In the genomic region with DNA sequence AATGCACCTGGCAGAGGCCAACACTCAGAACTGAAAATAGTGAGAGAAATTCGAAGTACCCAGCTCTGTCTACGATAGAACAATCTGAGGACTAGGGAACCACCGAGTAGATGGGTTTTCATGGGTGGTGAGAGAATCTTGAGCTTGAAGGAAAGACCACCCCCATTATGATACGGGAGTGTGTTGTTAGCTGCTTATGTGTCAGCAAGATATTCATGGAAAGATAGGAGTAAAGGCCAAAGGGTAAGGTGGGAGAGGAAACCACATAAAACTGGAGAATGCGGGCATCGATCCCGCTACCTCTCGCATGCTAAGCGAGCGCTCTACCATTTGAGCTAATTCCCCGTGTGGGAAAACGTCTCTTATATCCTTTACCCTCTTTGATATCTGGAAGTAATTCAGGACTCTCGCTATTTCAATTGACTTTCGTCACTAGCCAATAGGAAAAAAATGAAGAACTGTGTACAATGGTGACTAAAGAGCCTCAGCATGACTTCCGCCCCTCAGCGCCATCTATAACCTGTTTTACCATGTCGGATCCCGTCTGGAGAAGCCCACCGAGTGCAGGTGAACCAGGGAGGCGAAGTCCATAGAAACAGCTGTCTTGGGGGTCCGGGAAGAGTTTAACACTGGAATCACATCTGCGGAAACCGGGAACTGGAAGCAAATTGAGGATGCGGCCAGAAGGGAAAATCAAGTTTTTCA, we compare ENCODE assay signal across 8 cellular contexts. TPM values are rescaled to one million over a fixed set of nuclear protein-coding genes. Genes with fewer than 3 reads are reported as not detected.
DNase-seq lines count a peak whose midpoint lies in the region; ATAC-seq and TF ChIP-seq lines count a peak whose summit lies in the region.

No MANE protein-coding gene starts in this region.

- H3K27me3 ChIP-seq in SU-DHL-6 (ENCODE audit: low read length) (no peaks in the 10 kb centered on the region), spleen (replicated peaks in 1 of 7) (peaks cover 0 to 12% (median 0%) of the 10 kb centered on the region in 7 donors)

- H3K27ac ChIP-seq in SU-DHL-6 (ENCODE audit: low read depth, low read length) (no peak overlapping the region), spleen (peak overlapping the region; percentile 10 to 77 (median 62))

- H3K9me3 ChIP-seq in SU-DHL-6 (ENCODE audit: insufficient read depth, low read length), result no peaks in the 10 kb centered on the region
- H3K9me3 ChIP-seq in spleen, result no peaks in the 10 kb centered on the region

- H3K79me2 ChIP-seq in SU-DHL-6 (ENCODE audit: insufficient read depth, low read length), result no peaks in the 10 kb centered on the region

- no peaks in the 10 kb centered on the region for H4K20me1 ChIP-seq in SU-DHL-6 (ENCODE audit: low read depth, low read length)

- no peaks in the 10 kb centered on the region for H3K36me3 ChIP-seq in SU-DHL-6 (ENCODE audit: low read length)
- no peaks in the 10 kb centered on the region for H3K36me3 ChIP-seq in spleen

- H2AFZ ChIP-seq in SU-DHL-6 (ENCODE audit: low read depth, low read length, severe bottlenecking), result peak overlapping the region; percentile 46

- H3K4me3 ChIP-seq in SU-DHL-6 (ENCODE audit: insufficient read depth, low read length, poor library complexity, severe bottlenecking) (peak overlapping the region; percentile 18), cardiac fibroblast (replicated peaks in 1 of 2; ENCODE audit: low read depth in 2 of 2, low read length in 2 of 2) (peak overlapping the region; percentile 47 to 50), spleen (peak overlapping the region; percentile 1 to 67 (median 42))

- ATAC-seq in HG03097 (IDR thresholded peaks at IDR 0.05; ENCODE audit: low FRiP score, unreplicated experiment) (no peak), GM19035 (IDR thresholded peaks at IDR 0.05; ENCODE audit: unreplicated experiment) (no peak)

- intact Hi-C loops in spleen (cut with DNase I; ENCODE audit: low total_unique reads), result loop anchor here (10.0 kb wide), 1 partner anchor 227 kb away; no protein-coding TSS in a partner anchor

- TF ChIP-seq POLR2A in spleen (IDR thresholded peaks at IDR 0.05), result no peak

- H3K9ac ChIP-seq in SU-DHL-6 (ENCODE audit: low read length), result peak overlapping the region; percentile 18; the same call in 1 of the 2 replicates

- DNase-seq in GM04504 (ENCODE audit: low read depth) (peak; percentile 71), NCI-H1694 (lab: John Stamatoyannopoulos, UW) (peak; percentile 92), cardiac fibroblast (ENCODE audit: low read depth in 2 of 2) (peak; percentile 86 to 95), islet precursor cell (peak; percentile 82), spleen (peak; percentile 72)

- 5 to 8% (median 6%) methylated on average over 24 of the region's 24 CpGs for WGBS in spleen, 5 donors

- no peaks in the 10 kb centered on the region; the same call in 1 of the 2 replicates for H3F3A ChIP-seq in SU-DHL-6 (ENCODE audit: insufficient read depth)

- TF ChIP-seq CTCF in SU-DHL-6 (IDR thresholded peaks at IDR 0.05; ENCODE audit: insufficient read depth, low read length, poor library complexity, severe bottlenecking) (no peak), cardiac fibroblast (IDR thresholded peaks at IDR 0.05; ENCODE audit: low read depth, low read length) (no peak), spleen (IDR thresholded peaks at IDR 0.05 in 8 of 11, conservative IDR thresholded peaks at IDR 0.05 in 3 of 11) (no peak)

- H3K4me2 ChIP-seq in SU-DHL-6 (ENCODE audit: low read depth, low read length, poor library complexity, severe bottlenecking), result peak overlapping the region; percentile 44

- H3K4me1 ChIP-seq in spleen, result peaks cover 0 to 48% (median 12%) of the 10 kb centered on the region in 6 donors

- H3K9me2 ChIP-seq in SU-DHL-6 (replicated peaks; ENCODE audit: insufficient read depth, low read length), result no peaks in the 10 kb centered on the region

RNA-seq across cellular contexts. Expression of gene ABT1, which starts 25.0 kb away (rescaled TPM):
- 10 to 100 TPM; 14.9 to 21.4 (median 18.6) TPM for total RNA-seq in spleen
- 10 to 100 TPM; 20.2 to 26.2 (median 23.9) TPM for polyA plus RNA-seq in spleen

RNA-seq across cellular contexts. Expression of gene HMGN4, which starts 33.6 kb away (rescaled TPM):
- total RNA-seq in spleen, result 10 to 100 TPM; 47.2 to 68.4 (median 58.2) TPM
- 10 to 100 TPM; 33.3 to 52.0 (median 51.4) TPM for polyA plus RNA-seq in spleen
